31 cellular contexts compared by ENCODE assay signal in genomic region chr5:81757404-81757803, GRCh38.
"Had no signal": no experiment of that assay in that cellular context is flagged by ENCODE, and none has a peak within 500 bp of the region (broad histone marks: within the 10 kb centered on the region; RNA-seq: fewer than 3 reads in every experiment).

No MANE protein-coding gene starts in this region.

- H3K27ac ChIP-seq: cardiac muscle cell, pancreas, prostate gland, upper lobe of right lung had no signal

- DNase-seq: activated CD4-positive, alpha-beta T cell treated with anti-CD3 and anti-CD28 coated beads for 36 hours; activated CD4-positive, CD25-positive, alpha-beta regulatory T cell; activated CD8-positive, alpha-beta memory T cell treated with anti-CD3 and anti-CD28 coated beads, Interleukin-2, amount 10 ng/mL, durations not matched to agents 7 days and 5 days; activated CD8-positive, alpha-beta T cell treated with anti-CD3 and anti-CD28 coated beads, Interleukin-2, amount 10 ng/mL, durations not matched to agents 7 days and 5 days; activated naive CD8-positive, alpha-beta T cell treated with anti-CD3 and anti-CD28 coated beads, Interleukin-2, amount 50 U/mL, for 24 hours; activated T-cell treated with anti-CD3 and anti-CD28 coated beads, Interleukin-2, amount 50 U/mL, for 48 hours; effector memory CD8-positive, alpha-beta T cell; esophagus squamous epithelium; glutamatergic neuron; islet precursor cell; left cardiac atrium; left ventricle myocardium superior; naive B cell; nucleus accumbens; pancreas; retina; sigmoid colon; small intestine; stimulated activated CD4-positive, alpha-beta T cell treated with anti-CD3 and anti-CD28 coated beads, Interleukin-4, amount 100 ng/mL, for 24 hours; substantia nigra; T-cell; upper lobe of right lung had no signal

- FAIRE-seq: frontal cortex, pancreas, small intestine had no signal

- H3K27ac Mint-ChIP-seq: activated CD4-positive, alpha-beta T cell treated with anti-CD3 and anti-CD28 coated beads for 36 hours; activated CD8-positive, alpha-beta memory T cell treated with anti-CD3 and anti-CD28 coated beads, Interleukin-2, amount 10 ng/mL, durations not matched to agents 7 days and 5 days; activated naive CD4-positive, alpha-beta T cell treated with anti-CD3 and anti-CD28 coated beads, Interleukin-2, amount 50 U/mL, for 24 hours; activated naive CD8-positive, alpha-beta T cell treated with anti-CD3 and anti-CD28 coated beads, Interleukin-2, amount 50 U/mL, for 24 hours; activated T-helper 2 cell treated with anti-CD3 and anti-CD28 coated beads, Interferon-gamma antibody, Interleukin-2, Interleukin-4, amounts not matched to agents 10 μg/mL and 5 μg/mL and 100 μg/mL, durations not matched to agents 14 hours and 24 hours and 36 hours; effector memory CD8-positive, alpha-beta T cell; stimulated activated effector memory CD8-positive, alpha-beta T cell treated with anti-CD3 and anti-CD28 coated beads, Interleukin-12 subunit alpha, Interleukin-12 subunit beta, amount 100 ng/mL, for 72 hours; stimulated activated naive CD8-positive, alpha-beta T cell treated with anti-CD3 and anti-CD28 coated beads, Interleukin-15, Interleukin-2, amounts not matched to agents 100 ng/mL and 50 ng/mL, for 24 hours; T-cell had no signal

- H3K9me3 Mint-ChIP-seq: activated naive CD4-positive, alpha-beta T cell treated with anti-CD3 and anti-CD28 coated beads, Interleukin-2, amount 50 U/mL, for 24 hours; activated naive CD8-positive, alpha-beta T cell treated with anti-CD3 and anti-CD28 coated beads, Interleukin-2, amount 50 U/mL, for 24 hours; activated T-helper 2 cell treated with anti-CD3 and anti-CD28 coated beads, Interferon-gamma antibody, Interleukin-2, Interleukin-4, amounts not matched to agents 10 μg/mL and 5 μg/mL and 100 μg/mL, durations not matched to agents 14 hours and 24 hours and 36 hours; effector memory CD8-positive, alpha-beta T cell; mesothelial cell of epicardium; naive B cell; stimulated activated effector memory CD8-positive, alpha-beta T cell treated with anti-CD3 and anti-CD28 coated beads, Interleukin-12 subunit alpha, Interleukin-12 subunit beta, amount 100 ng/mL, for 72 hours; stimulated activated naive CD8-positive, alpha-beta T cell treated with anti-CD3 and anti-CD28 coated beads, Interleukin-15, Interleukin-2, amounts not matched to agents 100 ng/mL and 50 ng/mL, for 24 hours; T-cell had no signal

- H3K4me3 Mint-ChIP-seq: activated CD4-positive, alpha-beta T cell treated with anti-CD3 and anti-CD28 coated beads for 36 hours; activated CD8-positive, alpha-beta memory T cell treated with anti-CD3 and anti-CD28 coated beads, Interleukin-2, amount 10 ng/mL, durations not matched to agents 7 days and 5 days; activated CD8-positive, alpha-beta T cell treated with anti-CD3 and anti-CD28 coated beads, Interleukin-2, amount 10 ng/mL, durations not matched to agents 7 days and 5 days; activated naive CD4-positive, alpha-beta T cell treated with anti-CD3 and anti-CD28 coated beads, Interleukin-2, amount 50 U/mL, for 24 hours; activated naive CD8-positive, alpha-beta T cell treated with anti-CD3 and anti-CD28 coated beads, Interleukin-2, amount 50 U/mL, for 24 hours; effector memory CD8-positive, alpha-beta T cell; mesothelial cell of epicardium; naive B cell; stimulated activated effector memory CD8-positive, alpha-beta T cell treated with anti-CD3 and anti-CD28 coated beads, Interleukin-12 subunit alpha, Interleukin-12 subunit beta, amount 100 ng/mL, for 72 hours; stimulated activated naive CD8-positive, alpha-beta T cell treated with anti-CD3 and anti-CD28 coated beads, Interleukin-15, Interleukin-2, amounts not matched to agents 100 ng/mL and 50 ng/mL, for 24 hours; T-cell had no signal

- H3K27me3 ChIP-seq: cardiac muscle cell, esophagus squamous epithelium, pancreas, sigmoid colon, upper lobe of right lung had no signal

- H3K4me3 ChIP-seq: cardiac muscle cell, coronary artery, esophagus squamous epithelium, pancreas, prostate gland, sigmoid colon, upper lobe of right lung had no signal

- H3K9me3 ChIP-seq: esophagus squamous epithelium, pancreas, prostate gland, sigmoid colon, upper lobe of right lung had no signal

- H3K36me3 Mint-ChIP-seq: activated CD8-positive, alpha-beta memory T cell treated with anti-CD3 and anti-CD28 coated beads, Interleukin-2, amount 10 ng/mL, durations not matched to agents 7 days and 5 days; activated naive CD4-positive, alpha-beta T cell treated with anti-CD3 and anti-CD28 coated beads, Interleukin-2, amount 50 U/mL, for 24 hours; mesothelial cell of epicardium; naive B cell; stimulated activated effector memory CD8-positive, alpha-beta T cell treated with anti-CD3 and anti-CD28 coated beads, Interleukin-12 subunit alpha, Interleukin-12 subunit beta, amount 100 ng/mL, for 72 hours; T-cell had no signal

- H3K36me3 ChIP-seq: cardiac muscle cell, esophagus squamous epithelium, pancreas, prostate gland, sigmoid colon, upper lobe of right lung had no signal

- H3K27me3 Mint-ChIP-seq: activated CD4-positive, alpha-beta T cell treated with anti-CD3 and anti-CD28 coated beads for 36 hours; activated naive CD4-positive, alpha-beta T cell treated with anti-CD3 and anti-CD28 coated beads, Interleukin-2, amount 50 U/mL, for 24 hours; activated naive CD8-positive, alpha-beta T cell treated with anti-CD3 and anti-CD28 coated beads, Interleukin-2, amount 50 U/mL, for 24 hours; naive B cell had no signal

- ATAC-seq: activated CD4-positive, alpha-beta T cell treated with anti-CD3 and anti-CD28 coated beads for 36 hours; activated CD8-positive, alpha-beta memory T cell treated with anti-CD3 and anti-CD28 coated beads, Interleukin-2, amount 10 ng/mL, durations not matched to agents 7 days and 5 days; activated CD8-positive, alpha-beta T cell treated with anti-CD3 and anti-CD28 coated beads, Interleukin-2, amount 10 ng/mL, durations not matched to agents 7 days and 5 days; activated naive CD8-positive, alpha-beta T cell treated with anti-CD3 and anti-CD28 coated beads, Interleukin-2, amount 50 U/mL, for 24 hours; effector memory CD8-positive, alpha-beta T cell; left cardiac atrium; left ventricle myocardium superior; pancreas; stimulated activated effector memory CD8-positive, alpha-beta T cell treated with anti-CD3 and anti-CD28 coated beads, Interleukin-12 subunit alpha, Interleukin-12 subunit beta, amount 100 ng/mL, for 72 hours; T-cell; upper lobe of right lung had no signal
